Comparison of ENCODE assay signal across 8 cellular contexts in the genomic region with DNA sequence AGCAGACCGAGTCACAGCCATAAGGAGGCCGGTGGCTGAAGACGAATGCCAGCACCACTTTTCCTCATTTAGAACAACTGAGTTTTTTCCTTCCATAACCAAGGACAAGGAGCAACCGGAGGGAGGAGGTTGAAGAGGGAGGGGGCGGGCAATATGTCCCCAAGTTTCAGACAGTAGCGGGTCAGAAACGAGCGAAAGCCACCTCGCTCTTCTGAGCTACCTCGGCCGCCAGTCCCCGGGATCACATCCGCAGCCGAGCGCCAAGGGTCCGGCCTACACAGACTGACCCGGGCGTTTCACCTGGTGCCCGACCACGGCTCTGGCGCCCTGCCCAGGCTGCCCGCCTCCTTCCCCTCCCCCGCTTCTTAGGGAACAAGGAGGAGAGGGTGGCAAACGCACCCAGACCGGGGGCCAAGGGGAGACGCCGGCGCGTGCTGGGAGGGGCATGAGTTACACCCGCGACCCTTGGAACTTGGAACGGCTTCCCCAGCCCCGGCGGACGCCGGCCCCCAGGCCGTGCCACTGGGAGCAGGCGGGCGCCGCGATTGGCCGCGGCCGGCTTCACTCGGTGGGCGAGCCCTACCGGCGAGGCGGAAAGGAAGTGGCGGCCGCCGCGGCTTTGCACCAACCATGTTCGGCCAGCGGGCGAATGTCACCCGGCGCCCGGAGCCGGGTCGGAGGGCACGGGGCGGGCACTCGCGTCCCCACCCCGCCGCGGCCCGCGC. TPM values are rescaled to one million over a fixed set of nuclear protein-coding genes. Genes with fewer than 3 reads are reported as not detected.
DNase-seq lines count a peak whose midpoint lies in the region; ATAC-seq, FAIRE-seq and TF ChIP-seq lines count a peak whose summit lies in the region.

No MANE protein-coding gene starts in this region.

- H3K9me3 ChIP-seq in Caco-2: no peaks in the 10 kb centered on the region
- no peaks in the 10 kb centered on the region for H3K9me3 ChIP-seq in HUES6 (ENCODE audit: control insufficient read depth, insufficient read depth, low read depth, low read length)
- H3K9me3 ChIP-seq in psoas muscle: no peaks in the 10 kb centered on the region

- no peaks in the 10 kb centered on the region for H3K9me3 Mint-ChIP-seq in Caco-2 (ENCODE audit: unreplicated experiment)

- peak overlapping the region; percentile 83; the same call in 1 of the 2 replicates for H3K27ac ChIP-seq in HUES6 (ENCODE audit: low read depth, low read length)
- peak overlapping the region; percentile 97 for H3K27ac ChIP-seq in psoas muscle

- H3K4me3 Mint-ChIP-seq in Caco-2 (ENCODE audit: unreplicated experiment): peak overlapping the region; percentile 98

- ATAC-seq in GM19372 (IDR thresholded peaks at IDR 0.05; ENCODE audit: low read depth, unreplicated experiment) (peak; percentile 24), psoas muscle (peak; percentile 76 to 80 (median 78))

- H3K36me3 ChIP-seq in Caco-2 (ENCODE audit: control insufficient read depth, insufficient read depth, low read length): no peaks in the 10 kb centered on the region
- no peaks in the 10 kb centered on the region for H3K36me3 ChIP-seq in HUES6 (ENCODE audit: control insufficient read depth, insufficient read depth, low read length)
- no peaks in the 10 kb centered on the region for H3K36me3 ChIP-seq in psoas muscle (ENCODE audit: insufficient read depth in 1 of 2, low read depth in 1 of 2)

- no TSS peak for BruUV-seq in Caco-2 (replicated peaks; lab: Mats Ljungman, UMichigan)

- no peaks in the 10 kb centered on the region for H3K27me3 Mint-ChIP-seq in Caco-2 (ENCODE audit: insufficient read depth, unreplicated experiment)

- peak overlapping the region; percentile 73 for H3K27ac Mint-ChIP-seq in Caco-2 (ENCODE audit: unreplicated experiment)

- in situ Hi-C loops in astrocyte of the cerebellum (cut with HindIII; ENCODE audit: low sequenced_read_pairs): no loop called here

- peak overlapping the region; percentile 89 for H3K9ac ChIP-seq in HUES6 (ENCODE audit: low read length)

- H3K4me1 Mint-ChIP-seq in Caco-2 (ENCODE audit: low read depth, unreplicated experiment): peaks cover 16% of the 10 kb centered on the region

- H3K36me3 Mint-ChIP-seq in Caco-2 (ENCODE audit: insufficient read depth, unreplicated experiment): peaks cover 11% of the 10 kb centered on the region

- DNase-seq in Caco-2 (peak; percentile 82 to 87), T-helper 1 cell (peak; percentile 34 to 63 (median 43)), astrocyte of the cerebellum (ENCODE audit: low read depth) (no peak), hepatic stellate cell (ENCODE audit: low spot score) (peak; percentile 87), psoas muscle (peak; percentile 85 to 93), D721Med (ENCODE audit: insufficient read length, low spot score) (no peak)

- no peak for FAIRE-seq in D721Med (lab: Jason Lieb, UNC)

- CTCF ChIA-PET in Caco-2 (lab: Charles Lee): no interaction called here

- H3K4me1 ChIP-seq in Caco-2 (no peaks in the 10 kb centered on the region; the same call in 1 of the 2 replicates), HUES6 (ENCODE audit: control insufficient read depth, insufficient read depth, low read length) (peaks cover 23% of the 10 kb centered on the region), psoas muscle (peaks cover 65% of the 10 kb centered on the region)

- POLR2A ChIA-PET in Caco-2 (lab: Charles Lee): no interaction called here

- 0% methylated on average over 53 to 70 of the region's 70 CpGs for WGBS in psoas muscle, 3 donors

- H3K4me3 ChIP-seq in Caco-2 (ENCODE audit: low read depth, low read length) (peak overlapping the region; percentile 70), HUES6 (ENCODE audit: low read depth, low read length) (peak overlapping the region; percentile 80), astrocyte of the cerebellum (ENCODE audit: low read depth, low read length) (peak overlapping the region; percentile 95), psoas muscle (peak overlapping the region; percentile 84)

- no peak for TF ChIP-seq CTCF in Caco-2 (IDR thresholded peaks at IDR 0.05; ENCODE audit: insufficient read depth in 1 of 2, low read depth in 1 of 2, low read length in 1 of 2, severe bottlenecking in 1 of 2, unreplicated experiment in 1 of 2)
- TF ChIP-seq CTCF in astrocyte of the cerebellum (IDR thresholded peaks at IDR 0.05; ENCODE audit: low read depth, low read length, missing control alignments): no peak
- peak; percentile 23 for TF ChIP-seq CTCF in psoas muscle (IDR thresholded peaks at IDR 0.05)
- no peak for TF ChIP-seq CTCF in D721Med (IDR thresholded peaks at IDR 0.05; ENCODE audit: insufficient read depth, missing control alignments)

- H3K27me3 ChIP-seq in Caco-2 (replicated peaks; ENCODE audit: control insufficient read depth, insufficient read depth, low read length) (no peaks in the 10 kb centered on the region), HUES6 (ENCODE audit: control insufficient read depth, insufficient read depth, low read length) (no peaks in the 10 kb centered on the region), psoas muscle (ENCODE audit: insufficient read depth in 3 of 3, low read length in 2 of 3) (no peaks in the 10 kb centered on the region)

- intact Hi-C loops in Caco-2 (cut with micrococcal nuclease; ENCODE audit: unreplicated experiment): loop anchor here (1.0 to 10.0 kb wide), 5 partner anchors 10 to 262 kb away; a partner anchor contains a TSS
- intact Hi-C loops in psoas muscle (cut with DNase I): loop anchor here (5.0 to 10.0 kb wide), 7 partner anchors 75 to 352 kb away; a partner anchor contains a TSS

RNA-seq across cellular contexts. Expression of a gene that starts 1.6 kb away (rescaled TPM):
- total RNA-seq in Caco-2 (2022) (9.2 and 11.5 TPM in 2 replicates), psoas muscle (10 to 100 TPM; 14.6 to 23.4 (median 16.3) TPM)
- polyA plus RNA-seq in psoas muscle: 10 to 100 TPM in 2 of 3 donors, 1 to 10 TPM in 1; 6.7 to 28.9 (median 21.1) TPM

Comparison
In these comparisons a context has a peak if more than half of its experiments do, and no peak if none do; other contexts are left out.
1. DNase-seq: peak in Caco-2 (2 of 2), T-helper 1 cell (5 of 5), hepatic stellate cell (single experiment) and psoas muscle (2 of 2); none in astrocyte of the cerebellum (single experiment) and D721Med (single experiment).
2. Peak in every context shown above with its lines, with median percentiles within 50 percentile points of each other: H3K4me3 ChIP-seq.